ENCODE assay signal across 18 cellular contexts in the genomic region with DNA sequence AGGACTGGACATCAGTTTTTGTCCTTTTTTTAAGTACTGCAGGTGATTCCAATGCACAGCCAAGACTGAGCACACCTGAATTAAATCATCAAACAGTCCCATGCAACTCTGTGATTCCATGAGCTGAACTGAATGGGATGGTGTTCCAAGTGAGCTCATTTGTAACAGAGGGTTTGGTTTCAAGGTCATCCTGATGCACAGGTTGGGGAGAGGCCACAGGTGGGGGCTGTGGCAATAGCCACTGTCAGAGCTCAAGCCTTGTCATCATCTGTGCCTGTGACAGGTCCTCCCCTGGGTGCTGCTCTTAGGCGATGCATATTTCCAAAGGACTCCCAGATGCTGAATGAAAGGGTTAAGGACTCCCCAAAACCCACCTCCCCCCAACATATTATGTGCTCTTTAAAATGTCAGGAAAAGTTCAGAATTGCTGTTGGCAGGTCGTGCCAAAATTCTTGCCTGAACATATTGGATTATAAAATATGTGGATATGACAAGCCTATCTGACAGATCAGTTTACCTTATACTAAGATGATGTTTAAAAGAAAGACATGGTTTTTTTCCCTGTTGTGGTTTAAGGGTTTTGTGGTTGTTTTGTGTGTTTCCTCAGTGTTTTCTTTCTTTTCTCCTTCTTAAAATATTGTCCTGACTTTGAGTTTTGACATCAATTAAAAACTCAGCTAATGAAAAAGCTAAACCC.
DNase-seq lines count a peak whose midpoint lies in the region; ATAC-seq and TF ChIP-seq lines count a peak whose summit lies in the region.
"Had no signal": no experiment of that assay in that cellular context is flagged by ENCODE, and none has a peak within 500 bp of the region (broad histone marks: within the 10 kb centered on the region; RNA-seq: fewer than 3 reads in every experiment).

No MANE protein-coding gene starts in this region.

- H3K27ac ChIP-seq in SK-N-SH (ENCODE audit: low read depth in 2 of 2, low read length in 1 of 2): no peak overlapping the region
- peak overlapping the region; percentile 48 to 70 for H3K27ac ChIP-seq in prostate gland
- H3K27ac ChIP-seq: RWPE1 had no signal

- H2AFZ ChIP-seq in SK-N-SH (ENCODE audit: low read depth): no peak overlapping the region

- TF ChIP-seq RAD21 in SK-N-SH (IDR thresholded peaks at IDR 0.05; ENCODE audit: low read length): no peak

- H3K4me3 ChIP-seq in SK-N-SH (ENCODE audit: low read depth in 2 of 2, low read length in 1 of 2) (no peak overlapping the region), prostate gland (no peak overlapping the region)
- H3K4me3 ChIP-seq: MG63 had no signal

- DNase-seq in NCI-H1105 treated with DMSO at 0.1 percent for 48 hours (lab: John Stamatoyannopoulos, UW) (peak; percentile 24), NCI-H1105 (lab: John Stamatoyannopoulos, UW) (no peak), DMS53 treated with DMSO at 0.1 percent for 48 hours (lab: John Stamatoyannopoulos, UW; ENCODE audit: unreplicated experiment) (peak; percentile 18), SK-N-SH (no peak), prostate gland (ENCODE audit: low spot score) (no peak), NCI-H446 treated with DMSO at 0.1 percent for 48 hours (lab: John Stamatoyannopoulos, UW) (no peak), NCI-H187 treated with DMSO at 0.1 percent for 48 hours (lab: John Stamatoyannopoulos, UW) (no peak)
- DNase-seq: CD4-positive, alpha-beta memory T cell; DMS79 treated with DMSO at 0.1 percent for 48 hours; IMR-90; Karpas-422; MG63; NCI-H1048; NCI-H226; OCI-M1; SIG-M5 had no signal

- H3K4me2 ChIP-seq in SK-N-SH: no peak overlapping the region

- TF ChIP-seq CTCF in SK-N-SH (IDR thresholded peaks at IDR 0.05) (no peak), prostate gland (IDR thresholded peaks at IDR 0.05) (no peak)

- no peak overlapping the region for H3K9ac ChIP-seq in SK-N-SH

- intact Hi-C loops in prostate gland (cut with DNase I): no loop called here

- H3K79me2 ChIP-seq in SK-N-SH (ENCODE audit: insufficient read depth): no peaks in the 10 kb centered on the region

- no peak for TF ChIP-seq POLR2A in prostate gland (IDR thresholded peaks at IDR 0.05)

- H3K4me1 ChIP-seq in SK-N-SH (ENCODE audit: control insufficient read depth in 1 of 2, insufficient read depth in 2 of 2, low read depth in 1 of 2, low read length in 1 of 2) (peaks cover 26 to 28% of the 10 kb centered on the region in 2 experiments), prostate gland (replicated peaks) (peaks cover 7% of the 10 kb centered on the region)

- H3K36me3 ChIP-seq in SK-N-SH (replicated peaks in 1 of 2; ENCODE audit: control insufficient read depth in 1 of 2, insufficient read depth in 2 of 2, low read length in 1 of 2): no peaks in the 10 kb centered on the region
- no peaks in the 10 kb centered on the region for H3K36me3 ChIP-seq in prostate gland
- H3K36me3 ChIP-seq: MG63 had no signal

- CTCF ChIA-PET in SK-N-SH (lab: Yijun Ruan, JAX): interaction anchor here (0.6 to 2.1 kb wide), 4 partner anchors 16 to 291 kb away, joined by 3 to 5 read pairs (median 4); no protein-coding TSS in a partner anchor

- POLR2A ChIA-PET in SK-N-SH (lab: Yijun Ruan, JAX): interaction anchor here (1.2 kb wide), 1 partner anchor 8 kb away, joined by 4 read pairs; no protein-coding TSS in a partner anchor

- no peaks in the 10 kb centered on the region for H3F3A ChIP-seq in SK-N-SH (replicated peaks; ENCODE audit: insufficient read depth)

- no peaks in the 10 kb centered on the region for H4K20me1 ChIP-seq in SK-N-SH (ENCODE audit: insufficient read depth)

- H3K27me3 ChIP-seq in SK-N-SH (ENCODE audit: insufficient read depth) (no peaks in the 10 kb centered on the region), prostate gland (replicated peaks; ENCODE audit: insufficient read depth) (no peaks in the 10 kb centered on the region)
- H3K27me3 ChIP-seq: MG63 had no signal

- H3K9me2 ChIP-seq in SK-N-SH: no peaks in the 10 kb centered on the region

- H3K9me3 ChIP-seq in SK-N-SH (no peaks in the 10 kb centered on the region), prostate gland (no peaks in the 10 kb centered on the region)
- H3K9me3 ChIP-seq: MG63 had no signal

- WGBS in SK-N-SH (ENCODE audit: low lambda C conversion rate): 68% methylated on average over 2 of the region's 2 CpGs
- 52% methylated on average over 2 of the region's 2 CpGs for WGBS in prostate gland

- TF ChIP-seq EP300 in SK-N-SH (IDR thresholded peaks at IDR 0.05; ENCODE audit: borderline replicate concordance in 1 of 2, low read depth in 1 of 2, low read length in 1 of 2): peak in 1 of 2 experiments; percentile 18; a peak in 1 of 4 replicates

- no peak for ATAC-seq in HG03354 (IDR thresholded peaks at IDR 0.05; ENCODE audit: poor library complexity, severe bottlenecking, unreplicated experiment)

TF ChIP-seq in SK-N-SH, 30 proteins besides CTCF, POLR2A, EP300 and RAD21:
- TF ChIP-seq IRF3 (IDR thresholded peaks at IDR 0.05; ENCODE audit: low read depth, low read length) (no peak), FOXJ3 (CRISPR knock-in tag; IDR thresholded peaks at IDR 0.05) (no peak), TCF12 (IDR thresholded peaks at IDR 0.05) (peak; percentile 64), PBX3 (IDR thresholded peaks at IDR 0.05) (peak; percentile 42; the same call in 1 of the 2 replicates), POLR2AphosphoS5 (IDR thresholded peaks at IDR 0.05; ENCODE audit: low read depth, low read length) (0 out of 2 replicates have a peak, but pooled peaks have one; percentile 22), MXI1 (IDR thresholded peaks at IDR 0.05; ENCODE audit: low read depth, low read length) (no peak)

Comparison
In these comparisons a context has a peak if more than half of its experiments do, and no peak if none do; other contexts are left out.
1. DNase-seq: peak in NCI-H1105 treated with DMSO at 0.1 percent for 48 hours (single experiment) and DMS53 treated with DMSO at 0.1 percent for 48 hours (single experiment); none in NCI-H1105 (single experiment), SK-N-SH (single experiment), prostate gland (single experiment), NCI-H446 treated with DMSO at 0.1 percent for 48 hours (single experiment) and NCI-H187 treated with DMSO at 0.1 percent for 48 hours (single experiment).
2. H3K27ac ChIP-seq: peak in prostate gland (2 of 2); none in SK-N-SH (0 of 2).